ENCODE assay signal across 20 cellular contexts in genomic region chr17:48104440-48104839, GRCh38. TPM values are rescaled to one million over a fixed set of nuclear protein-coding genes. Genes with fewer than 3 reads are reported as not detected.
DNase-seq lines count a peak whose midpoint lies in the region; ATAC-seq and TF ChIP-seq lines count a peak whose summit lies in the region.
"Had no signal": no experiment of that assay in that cellular context is flagged by ENCODE, and none has a peak within 500 bp of the region (broad histone marks: within the 10 kb centered on the region; RNA-seq: fewer than 3 reads in every experiment).

No MANE protein-coding gene starts in this region.

- H3K27ac ChIP-seq in PC-3 (ENCODE audit: low read length): no peak overlapping the region
- H3K27ac ChIP-seq: BLaER1 treated with 17β-estradiol and CSF1 and Interleukin-3, amounts not matched to agents 10 nM and 100 nM had no signal

- POLR2A ChIA-PET in activated CD4-positive, alpha-beta T cell treated with anti-CD3 and anti-CD28 coated beads, Interleukin-2, amount 10 ng/mL, durations not matched to agents 7 days and 5 days (lab: Charles Lee): no interaction called here
- POLR2A ChIA-PET in activated CD4-positive, alpha-beta T cell treated with anti-CD3 and anti-CD28 coated beads for 36 hours (lab: Charles Lee): no interaction called here
- POLR2A ChIA-PET in naive thymus-derived CD8-positive, alpha-beta T cell (lab: Charles Lee): interaction anchor here (0.7 to 1.9 kb wide), 3 partner anchors 8 to 56 kb away, joined by 4 to 8 read pairs (median 7); no protein-coding TSS in a partner anchor
- POLR2A ChIA-PET in PC-3 (lab: Charles Lee; ENCODE audit: unreplicated experiment): no interaction called here

- no peak overlapping the region for H3K4me3 Mint-ChIP-seq in activated CD4-positive, alpha-beta T cell treated with anti-CD3 and anti-CD28 coated beads, Interleukin-2, amount 10 ng/mL, durations not matched to agents 7 days and 5 days
- H3K4me3 Mint-ChIP-seq in activated CD4-positive, alpha-beta T cell treated with anti-CD3 and anti-CD28 coated beads for 36 hours: no peak overlapping the region
- peak overlapping the region; percentile 34 for H3K4me3 Mint-ChIP-seq in stimulated activated naive CD8-positive, alpha-beta T cell treated with anti-CD3 and anti-CD28 coated beads, Interleukin-15, Interleukin-2, amounts not matched to agents 100 ng/mL and 50 ng/mL, for 24 hours
- H3K4me3 Mint-ChIP-seq in stimulated activated naive CD8-positive, alpha-beta T cell treated with anti-CD3 and anti-CD28 coated beads, Interleukin-15, amount 100 ng/mL, for 72 hours: no peak overlapping the region
- peak overlapping the region in 6 of 10 donors; percentile 2 to 46 (median 31) for H3K4me3 Mint-ChIP-seq in naive thymus-derived CD8-positive, alpha-beta T cell
- peak overlapping the region; percentile 64 for H3K4me3 Mint-ChIP-seq in type B pancreatic cell
- H3K4me3 Mint-ChIP-seq: GM23338 had no signal

- peaks cover 16% of the 10 kb centered on the region for H3K36me3 Mint-ChIP-seq in activated CD4-positive, alpha-beta T cell treated with anti-CD3 and anti-CD28 coated beads, Interleukin-2, amount 10 ng/mL, durations not matched to agents 7 days and 5 days (ENCODE audit: low read depth)
- H3K36me3 Mint-ChIP-seq in activated CD4-positive, alpha-beta T cell treated with anti-CD3 and anti-CD28 coated beads for 36 hours (ENCODE audit: low read depth): peaks cover 4% of the 10 kb centered on the region
- H3K36me3 Mint-ChIP-seq in stimulated activated naive CD8-positive, alpha-beta T cell treated with anti-CD3 and anti-CD28 coated beads, Interleukin-15, Interleukin-2, amounts not matched to agents 100 ng/mL and 50 ng/mL, for 24 hours (ENCODE audit: low read depth): no peaks in the 10 kb centered on the region
- no peaks in the 10 kb centered on the region for H3K36me3 Mint-ChIP-seq in naive thymus-derived CD8-positive, alpha-beta T cell
- peaks cover 4% of the 10 kb centered on the region for H3K36me3 Mint-ChIP-seq in type B pancreatic cell

- peaks cover 14% of the 10 kb centered on the region for H3K4me1 ChIP-seq in PC-3 (ENCODE audit: insufficient read depth, low read length)

- no peaks in the 10 kb centered on the region for H3K9me3 ChIP-seq in PC-3 (ENCODE audit: low read length)

- ATAC-seq in activated CD4-positive, alpha-beta T cell treated with anti-CD3 and anti-CD28 coated beads for 36 hours: no peak
- ATAC-seq in stimulated activated naive CD8-positive, alpha-beta T cell treated with anti-CD3 and anti-CD28 coated beads, Interleukin-15, amount 100 ng/mL, for 72 hours: no peak
- ATAC-seq in naive thymus-derived CD8-positive, alpha-beta T cell: no peak
- no peak for ATAC-seq in PC-3
- ATAC-seq: GM12878, GM23338, HCT116 had no signal

- no peak overlapping the region for H3K9ac ChIP-seq in PC-3 (ENCODE audit: low read length)
- H3K9ac ChIP-seq: BLaER1 treated with 17β-estradiol and CSF1 and Interleukin-3, amounts not matched to agents 10 nM and 100 nM had no signal

- H3K27ac Mint-ChIP-seq in activated CD4-positive, alpha-beta T cell treated with anti-CD3 and anti-CD28 coated beads, Interleukin-2, amount 10 ng/mL, durations not matched to agents 7 days and 5 days: peak overlapping the region; percentile 66
- no peak overlapping the region for H3K27ac Mint-ChIP-seq in activated CD4-positive, alpha-beta T cell treated with anti-CD3 and anti-CD28 coated beads for 36 hours
- no peak overlapping the region for H3K27ac Mint-ChIP-seq in stimulated activated naive CD8-positive, alpha-beta T cell treated with anti-CD3 and anti-CD28 coated beads, Interleukin-15, Interleukin-2, amounts not matched to agents 100 ng/mL and 50 ng/mL, for 24 hours
- peak overlapping the region in 1 of 2 donors; percentile 78 for H3K27ac Mint-ChIP-seq in stimulated activated naive CD8-positive, alpha-beta T cell treated with anti-CD3 and anti-CD28 coated beads, Interleukin-15, amount 100 ng/mL, for 72 hours
- H3K27ac Mint-ChIP-seq in naive thymus-derived CD8-positive, alpha-beta T cell: peak overlapping the region in 4 of 10 donors; percentile 15 to 54 (median 45)
- H3K27ac Mint-ChIP-seq in type B pancreatic cell: no peak overlapping the region
- H3K27ac Mint-ChIP-seq: GM23338 had no signal

- H3K9me2 ChIP-seq in PC-3 (replicated peaks; ENCODE audit: low read length): no peaks in the 10 kb centered on the region

- H3F3A ChIP-seq in PC-3 (ENCODE audit: low read length, unreplicated experiment): no peaks in the 10 kb centered on the region

- no peak overlapping the region for H3K4me3 ChIP-seq in PC-3 (ENCODE audit: low read length)
- H3K4me3 ChIP-seq: GM12878, GM23338 had no signal

- peaks cover 12% of the 10 kb centered on the region for H3K9me3 Mint-ChIP-seq in activated CD4-positive, alpha-beta T cell treated with anti-CD3 and anti-CD28 coated beads, Interleukin-2, amount 10 ng/mL, durations not matched to agents 7 days and 5 days
- peaks cover 4% of the 10 kb centered on the region for H3K9me3 Mint-ChIP-seq in activated CD4-positive, alpha-beta T cell treated with anti-CD3 and anti-CD28 coated beads for 36 hours (ENCODE audit: low read depth)
- H3K9me3 Mint-ChIP-seq in stimulated activated naive CD8-positive, alpha-beta T cell treated with anti-CD3 and anti-CD28 coated beads, Interleukin-15, Interleukin-2, amounts not matched to agents 100 ng/mL and 50 ng/mL, for 24 hours: peaks cover 9% of the 10 kb centered on the region
- H3K9me3 Mint-ChIP-seq in stimulated activated naive CD8-positive, alpha-beta T cell treated with anti-CD3 and anti-CD28 coated beads, Interleukin-15, amount 100 ng/mL, for 72 hours: peaks cover 9 to 11% of the 10 kb centered on the region in 2 donors
- H3K9me3 Mint-ChIP-seq in naive thymus-derived CD8-positive, alpha-beta T cell: peaks cover 0 to 2% (median 0%) of the 10 kb centered on the region in 9 donors
- H3K9me3 Mint-ChIP-seq in type B pancreatic cell: no peaks in the 10 kb centered on the region
- H3K9me3 Mint-ChIP-seq: GM23338 had no signal

- H3K27me3 Mint-ChIP-seq in activated CD4-positive, alpha-beta T cell treated with anti-CD3 and anti-CD28 coated beads, Interleukin-2, amount 10 ng/mL, durations not matched to agents 7 days and 5 days: no peaks in the 10 kb centered on the region
- no peaks in the 10 kb centered on the region for H3K27me3 Mint-ChIP-seq in activated CD4-positive, alpha-beta T cell treated with anti-CD3 and anti-CD28 coated beads for 36 hours
- no peaks in the 10 kb centered on the region for H3K27me3 Mint-ChIP-seq in stimulated activated naive CD8-positive, alpha-beta T cell treated with anti-CD3 and anti-CD28 coated beads, Interleukin-15, Interleukin-2, amounts not matched to agents 100 ng/mL and 50 ng/mL, for 24 hours
- no peaks in the 10 kb centered on the region for H3K27me3 Mint-ChIP-seq in stimulated activated naive CD8-positive, alpha-beta T cell treated with anti-CD3 and anti-CD28 coated beads, Interleukin-15, amount 100 ng/mL, for 72 hours
- H3K27me3 Mint-ChIP-seq in naive thymus-derived CD8-positive, alpha-beta T cell: no peaks in the 10 kb centered on the region
- no peaks in the 10 kb centered on the region for H3K27me3 Mint-ChIP-seq in type B pancreatic cell

- H3K27me3 ChIP-seq in PC-3 (ENCODE audit: low read length): no peaks in the 10 kb centered on the region
- H3K27me3 ChIP-seq: BLaER1 treated with 17β-estradiol and CSF1 and Interleukin-3, amounts not matched to agents 10 nM and 100 nM had no signal

- no peak overlapping the region for H3K4me2 ChIP-seq in PC-3 (ENCODE audit: low read length)
- H3K4me2 ChIP-seq: GM23338 had no signal

- H2AFZ ChIP-seq in PC-3 (ENCODE audit: low read length): no peak overlapping the region
- H2AFZ ChIP-seq: GM23338 had no signal

- no peaks in the 10 kb centered on the region for H3K36me3 ChIP-seq in PC-3 (ENCODE audit: low read depth, low read length)
- H3K36me3 ChIP-seq: BLaER1 treated with 17β-estradiol and CSF1 and Interleukin-3, amounts not matched to agents 10 nM and 100 nM had no signal

- DNase-seq in activated CD4-positive, alpha-beta T cell treated with anti-CD3 and anti-CD28 coated beads, Interleukin-2, amount 10 ng/mL, durations not matched to agents 7 days and 5 days: no peak
- no peak for DNase-seq in activated CD4-positive, alpha-beta T cell treated with anti-CD3 and anti-CD28 coated beads for 36 hours
- DNase-seq in stimulated activated naive CD8-positive, alpha-beta T cell treated with anti-CD3 and anti-CD28 coated beads, Interleukin-15, amount 100 ng/mL, for 72 hours: no peak
- DNase-seq in naive thymus-derived CD8-positive, alpha-beta T cell: no peak
- no peak for DNase-seq in type B pancreatic cell (ENCODE audit: extremely low spot score, unreplicated experiment)
- DNase-seq in PC-3: no peak
- no peak for DNase-seq in stimulated activated CD4-positive, alpha-beta T cell treated with anti-CD3 and anti-CD28 coated beads, Interleukin-15, amount 100 ng/mL, for 24 hours
- DNase-seq: DMS 273 treated with DMSO at 0.1 percent for 48 hours, GDM1, KG1, NCI-H1417 treated with DMSO at 0.1 percent for 48 hours, NCI-H2029, NCI-H2171 treated with DMSO at 0.1 percent for 48 hours, NCI-H510A, NCI-H82 had no signal

- H4K20me1 ChIP-seq in PC-3 (ENCODE audit: low read length): peaks cover 3% of the 10 kb centered on the region; the same call in 1 of the 2 replicates

- no TSS peak for BruUV-seq in PC-3 (replicated peaks; lab: Mats Ljungman, UMichigan)

- intact Hi-C loops in activated CD4-positive, alpha-beta T cell treated with anti-CD3 and anti-CD28 coated beads for 36 hours (cut with DNase I, micrococcal nuclease): loop anchor here in 1 of 2 experiments (5.0 to 10.0 kb wide), 4 partner anchors 323 to 610 kb away; no protein-coding TSS in a partner anchor
- intact Hi-C loops in PC-3 (cut with micrococcal nuclease): no loop called here

- peaks cover 63% of the 10 kb centered on the region for H3K4me1 Mint-ChIP-seq in activated CD4-positive, alpha-beta T cell treated with anti-CD3 and anti-CD28 coated beads, Interleukin-2, amount 10 ng/mL, durations not matched to agents 7 days and 5 days
- H3K4me1 Mint-ChIP-seq in activated CD4-positive, alpha-beta T cell treated with anti-CD3 and anti-CD28 coated beads for 36 hours: peaks cover 53% of the 10 kb centered on the region
- peaks cover 65% of the 10 kb centered on the region for H3K4me1 Mint-ChIP-seq in stimulated activated naive CD8-positive, alpha-beta T cell treated with anti-CD3 and anti-CD28 coated beads, Interleukin-15, Interleukin-2, amounts not matched to agents 100 ng/mL and 50 ng/mL, for 24 hours (ENCODE audit: low read depth)
- H3K4me1 Mint-ChIP-seq in stimulated activated naive CD8-positive, alpha-beta T cell treated with anti-CD3 and anti-CD28 coated beads, Interleukin-15, amount 100 ng/mL, for 72 hours: peaks cover 64% of the 10 kb centered on the region
- H3K4me1 Mint-ChIP-seq in naive thymus-derived CD8-positive, alpha-beta T cell: peaks cover 27 to 69% (median 64%) of the 10 kb centered on the region in 4 donors
- peaks cover 21% of the 10 kb centered on the region for H3K4me1 Mint-ChIP-seq in type B pancreatic cell (ENCODE audit: unreplicated experiment)

- CTCF ChIA-PET in activated CD4-positive, alpha-beta T cell treated with anti-CD3 and anti-CD28 coated beads, Interleukin-2, amount 10 ng/mL, durations not matched to agents 7 days and 5 days (lab: Charles Lee): interaction anchor here (0.8 kb wide), 1 partner anchor 47 kb away, joined by 3 read pairs; no protein-coding TSS in a partner anchor
- CTCF ChIA-PET in activated CD4-positive, alpha-beta T cell treated with anti-CD3 and anti-CD28 coated beads for 36 hours (lab: Charles Lee): interaction anchor here (0.7 kb wide), 1 partner anchor 383 kb away, joined by 3 read pairs; no protein-coding TSS in a partner anchor
- CTCF ChIA-PET in PC-3 (lab: Charles Lee): no interaction called here

- H3K79me2 ChIP-seq in PC-3 (ENCODE audit: low read length): peaks cover 34% of the 10 kb centered on the region

- TF ChIP-seq CTCF in type B pancreatic cell (conservative IDR thresholded peaks at IDR 0.05) (no peak), PC-3 (conservative IDR thresholded peaks at IDR 0.05; ENCODE audit: low read depth, low read length) (no peak)

RNA-seq across cellular contexts. Expression of gene SNX11, which starts 3.1 kb away (rescaled TPM):
- 10 to 100 TPM; 21.2 to 22.4 TPM for total RNA-seq in activated CD4-positive, alpha-beta T cell treated with anti-CD3 and anti-CD28 coated beads, Interleukin-2, amount 10 ng/mL, durations not matched to agents 7 days and 5 days
- 10 to 100 TPM; 18.0 to 21.4 TPM for total RNA-seq in activated CD4-positive, alpha-beta T cell treated with anti-CD3 and anti-CD28 coated beads for 36 hours
- total RNA-seq in naive thymus-derived CD8-positive, alpha-beta T cell: 10 to 100 TPM; 19.5 to 20.9 TPM
- polyA plus RNA-seq in naive thymus-derived CD8-positive, alpha-beta T cell: 10 to 100 TPM; 18.8 to 28.3 (median 25.6) TPM
- 16.2 and 19.1 TPM in 2 replicates for total RNA-seq in type B pancreatic cell (ENCODE audit: low replicate concordance)
- 17.7 and 23.3 TPM in 2 replicates for total RNA-seq in PC-3 (2014; rRNA removed)

RNA-seq across cellular contexts. Expression of gene CBX1, which starts 3.2 kb away (rescaled TPM):
- 10 to 100 TPM; 63.6 to 64.8 TPM for total RNA-seq in activated CD4-positive, alpha-beta T cell treated with anti-CD3 and anti-CD28 coated beads, Interleukin-2, amount 10 ng/mL, durations not matched to agents 7 days and 5 days
- 10 to 100 TPM; 58.6 to 66.0 TPM for total RNA-seq in activated CD4-positive, alpha-beta T cell treated with anti-CD3 and anti-CD28 coated beads for 36 hours
- 10 to 100 TPM; 33.6 to 34.6 TPM for total RNA-seq in naive thymus-derived CD8-positive, alpha-beta T cell
- polyA plus RNA-seq in naive thymus-derived CD8-positive, alpha-beta T cell: 10 to 100 TPM; 20.8 to 24.4 (median 24.3) TPM
- total RNA-seq in type B pancreatic cell (ENCODE audit: low replicate concordance): 72.8 and 154 TPM in 2 replicates
- 119 and 142 TPM in 2 replicates for total RNA-seq in PC-3 (2014; rRNA removed)

RNA-seq across cellular contexts. Expression of gene NFE2L1, which starts 56.3 kb away (rescaled TPM):
- 10 to 100 TPM; 53.2 to 65.9 TPM for total RNA-seq in activated CD4-positive, alpha-beta T cell treated with anti-CD3 and anti-CD28 coated beads, Interleukin-2, amount 10 ng/mL, durations not matched to agents 7 days and 5 days
- total RNA-seq in activated CD4-positive, alpha-beta T cell treated with anti-CD3 and anti-CD28 coated beads for 36 hours: 100 to 1,000 TPM; 100 to 127 TPM
- 10 to 100 TPM; 45.5 to 50.4 TPM for total RNA-seq in naive thymus-derived CD8-positive, alpha-beta T cell
- polyA plus RNA-seq in naive thymus-derived CD8-positive, alpha-beta T cell: 10 to 100 TPM in 1 of 3 donors, 1 to 10 TPM in 2; 5.0 to 14.2 (median 7.2) TPM
- 99.1 and 111 TPM in 2 replicates for total RNA-seq in type B pancreatic cell (ENCODE audit: low replicate concordance)
- total RNA-seq in PC-3 (2014; rRNA removed): 45.1 and 72.6 TPM in 2 replicates

Comparison
In these comparisons a context has a peak if more than half of its experiments do, and no peak if none do; other contexts are left out.
1. H3K4me3 Mint-ChIP-seq: peak in stimulated activated naive CD8-positive, alpha-beta T cell treated with anti-CD3 and anti-CD28 coated beads, Interleukin-15, Interleukin-2, amounts not matched to agents 100 ng/mL and 50 ng/mL, for 24 hours (single experiment), naive thymus-derived CD8-positive, alpha-beta T cell (6 of 10) and type B pancreatic cell (single experiment); none in activated CD4-positive, alpha-beta T cell treated with anti-CD3 and anti-CD28 coated beads, Interleukin-2, amount 10 ng/mL, durations not matched to agents 7 days and 5 days (single experiment), activated CD4-positive, alpha-beta T cell treated with anti-CD3 and anti-CD28 coated beads for 36 hours (single experiment) and stimulated activated naive CD8-positive, alpha-beta T cell treated with anti-CD3 and anti-CD28 coated beads, Interleukin-15, amount 100 ng/mL, for 72 hours (0 of 2).